Comparison of ENCODE assay signal across 1 cellular context in the genomic region with DNA sequence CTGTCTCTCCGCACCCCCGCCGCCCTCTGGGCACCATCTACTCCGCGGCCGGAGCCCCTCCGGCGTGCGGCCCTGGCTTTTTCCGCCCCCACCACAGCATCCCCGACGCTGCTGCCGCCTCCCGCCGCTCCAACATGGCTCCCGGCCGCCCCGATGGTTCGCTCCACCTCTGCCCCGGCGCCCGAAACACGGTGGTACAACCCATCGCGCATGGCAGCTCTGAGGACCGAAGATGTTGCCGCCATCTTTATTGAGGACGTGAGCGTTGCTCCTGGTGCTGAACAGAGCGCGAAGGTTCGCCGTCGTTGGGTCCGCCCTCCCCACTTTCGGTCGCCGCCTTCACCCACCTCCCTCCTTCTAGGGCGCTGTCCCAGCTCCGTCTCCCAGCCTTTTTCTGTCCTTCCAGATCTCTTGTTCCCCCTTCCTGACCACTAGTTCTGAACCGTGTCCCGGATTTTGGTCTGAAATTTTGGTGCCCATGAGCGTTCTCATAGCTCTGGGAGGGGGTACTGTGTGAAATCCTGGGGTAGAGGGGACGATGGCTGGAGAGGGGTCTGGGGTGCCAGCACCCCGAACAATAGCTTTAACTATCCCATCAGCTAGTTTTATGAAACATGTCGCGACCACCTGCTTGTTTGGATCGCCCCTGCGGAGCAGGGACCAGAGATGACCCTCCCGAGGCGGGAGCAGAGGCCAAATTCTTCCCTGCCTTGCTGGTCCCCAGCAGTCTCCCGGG.
TF ChIP-seq lines count a peak whose summit lies in the region.

TSS of gene CELSR3 (minus strand) at position 134 of the 736 bp plus-strand sequence. CDS start 252 bp downstream, outside the sequence.

TF ChIP-seq in IMR-90, 13 proteins besides CTCF, POLR2A, EP300 and RAD21:
- TF ChIP-seq MAZ (IDR thresholded peaks at IDR 0.05; ENCODE audit: borderline replicate concordance, low read depth, low read length) (no peak; the same call in 1 of the 2 replicates), CHD1 (IDR thresholded peaks at IDR 0.05; ENCODE audit: low read depth, low read length) (peak; percentile 91), BHLHE40 (IDR thresholded peaks at IDR 0.05; ENCODE audit: low read depth, low read length) (peak; percentile 96), RCOR1 (IDR thresholded peaks at IDR 0.05; ENCODE audit: insufficient replicate concordance, low read length) (no peak), USF2 (IDR thresholded peaks at IDR 0.05; ENCODE audit: low read depth, low read length) (no peak), NFE2L2 (IDR thresholded peaks at IDR 0.05; ENCODE audit: low read depth, low read length) (no peak), SMC3 (IDR thresholded peaks at IDR 0.05; ENCODE audit: low read depth, low read length) (no peak), MXI1 (IDR thresholded peaks at IDR 0.05; ENCODE audit: borderline replicate concordance, low read depth, low read length) (no peak; the same call in 1 of the 2 replicates)
